In genomic region chr9:76310991-76311390, GRCh38 we compare ENCODE assay signal across 37 cellular contexts.
"Had no signal": no experiment of that assay in that cellular context is flagged by ENCODE, and none has a peak within 500 bp of the region (broad histone marks: within the 10 kb centered on the region; RNA-seq: fewer than 3 reads in every experiment).

No MANE protein-coding gene starts in this region.

- H3K36me3 Mint-ChIP-seq: activated naive CD4-positive, alpha-beta T cell treated with anti-CD3 and anti-CD28 coated beads, Interleukin-2, amount 10 ng/mL, durations not matched to agents 7 days and 5 days; activated naive CD4-positive, alpha-beta T cell treated with anti-CD3 and anti-CD28 coated beads, Interleukin-2, amount 50 U/mL, for 24 hours; activated naive CD4-positive, alpha-beta T cell treated with anti-CD3 and anti-CD28 coated beads, Interleukin-2, amount 50 U/mL, for 72 hours; activated naive CD8-positive, alpha-beta T cell; activated naive CD8-positive, alpha-beta T cell treated with anti-CD3 and anti-CD28 coated beads for 36 hours; activated naive CD8-positive, alpha-beta T cell treated with anti-CD3 and anti-CD28 coated beads, Interleukin-2, amount 10 ng/mL, durations not matched to agents 7 days and 5 days; brain had no signal

- H3K4me1 ChIP-seq: adrenal gland, ascending aorta, body of pancreas, breast epithelium had no signal

- H3K27me3 ChIP-seq: adrenal gland, ascending aorta, body of pancreas, brain microvascular endothelial cell, breast epithelium, cardiac muscle cell had no signal

- ATAC-seq: activated naive CD4-positive, alpha-beta T cell treated with anti-CD3 and anti-CD28 coated beads, Interleukin-2, amount 50 U/mL, for 72 hours; activated naive CD8-positive, alpha-beta T cell treated with anti-CD3 and anti-CD28 coated beads, Interleukin-2, amount 50 U/mL, for 24 hours; activated T-cell treated with anti-CD3 and anti-CD28 coated beads, Interleukin-2, amount 50 U/mL, for 4 hours; activated T-cell treated with anti-CD3 and anti-CD28 coated beads, Interleukin-2, amount 50 U/mL, for 72 hours; activated T-helper 17 cell treated with anti-CD3 and anti-CD28 coated beads, Interleukin-2, amount 50 U/mL, for 72 hours had no signal

- H3K27ac ChIP-seq: adrenal gland, ascending aorta, brain microvascular endothelial cell, breast epithelium, cardiac muscle cell had no signal

- H3K9me3 Mint-ChIP-seq: activated naive CD4-positive, alpha-beta T cell treated with anti-CD3 and anti-CD28 coated beads for 36 hours; activated naive CD4-positive, alpha-beta T cell treated with anti-CD3 and anti-CD28 coated beads, Interleukin-2, amount 10 ng/mL, durations not matched to agents 7 days and 5 days; activated naive CD4-positive, alpha-beta T cell treated with anti-CD3 and anti-CD28 coated beads, Interleukin-2, amount 50 U/mL, for 24 hours; activated naive CD4-positive, alpha-beta T cell treated with anti-CD3 and anti-CD28 coated beads, Interleukin-2, amount 50 U/mL, for 72 hours; activated naive CD8-positive, alpha-beta T cell treated with anti-CD3 and anti-CD28 coated beads for 36 hours; activated naive CD8-positive, alpha-beta T cell treated with anti-CD3 and anti-CD28 coated beads, Interleukin-2, amount 10 ng/mL, durations not matched to agents 7 days and 5 days; activated naive CD8-positive, alpha-beta T cell treated with anti-CD3 and anti-CD28 coated beads, Interleukin-2, amount 50 U/mL, for 24 hours; activated T-cell treated with anti-CD3 and anti-CD28 coated beads, Interleukin-2, amount 50 U/mL, for 24 hours; activated T-cell treated with anti-CD3 and anti-CD28 coated beads, Interleukin-2, amount 50 U/mL, for 4 hours; activated T-cell treated with anti-CD3 and anti-CD28 coated beads, Interleukin-2, amount 50 U/mL, for 72 hours; activated T-helper 1 cell treated with anti-CD3 and anti-CD28 coated beads, Interleukin-12 subunit alpha, Interleukin-12 subunit beta, Interleukin-2, Interleukin-4 antibody, amounts not matched to agents 30 ng/mL and 10 ng/mL and 1 ng/mL, durations not matched to agents 14 hours and 24 hours and 36 hours; activated T-helper 17 cell treated with anti-CD3 and anti-CD28 coated beads, Interleukin-2, amount 50 U/mL, for 72 hours; activated T-helper 2 cell treated with anti-CD3 and anti-CD28 coated beads, Interferon-gamma antibody, Interleukin-2, Interleukin-4, amounts not matched to agents 10 μg/mL and 5 μg/mL and 100 μg/mL, durations not matched to agents 14 hours and 24 hours and 36 hours; brain; central memory CD8-positive, alpha-beta T cell had no signal

- H3K4me1 Mint-ChIP-seq: activated naive CD4-positive, alpha-beta T cell treated with anti-CD3 and anti-CD28 coated beads, Interleukin-2, amount 10 ng/mL, durations not matched to agents 7 days and 5 days; activated naive CD4-positive, alpha-beta T cell treated with anti-CD3 and anti-CD28 coated beads, Interleukin-2, amount 50 U/mL, for 24 hours; activated naive CD8-positive, alpha-beta T cell treated with anti-CD3 and anti-CD28 coated beads, Interleukin-2, amount 10 ng/mL, durations not matched to agents 7 days and 5 days; activated naive CD8-positive, alpha-beta T cell treated with anti-CD3 and anti-CD28 coated beads, Interleukin-2, amount 50 U/mL, for 24 hours; activated T-helper 17 cell treated with anti-CD3 and anti-CD28 coated beads, Interleukin-2, amount 50 U/mL, for 72 hours; brain; central memory CD8-positive, alpha-beta T cell had no signal

- H3K27ac Mint-ChIP-seq: activated naive CD4-positive, alpha-beta T cell treated with anti-CD3 and anti-CD28 coated beads for 36 hours; activated naive CD4-positive, alpha-beta T cell treated with anti-CD3 and anti-CD28 coated beads, Interleukin-2, amount 10 ng/mL, durations not matched to agents 7 days and 5 days; activated naive CD4-positive, alpha-beta T cell treated with anti-CD3 and anti-CD28 coated beads, Interleukin-2, amount 50 U/mL, for 24 hours; activated naive CD4-positive, alpha-beta T cell treated with anti-CD3 and anti-CD28 coated beads, Interleukin-2, amount 50 U/mL, for 72 hours; activated naive CD8-positive, alpha-beta T cell; activated naive CD8-positive, alpha-beta T cell treated with anti-CD3 and anti-CD28 coated beads for 36 hours; activated naive CD8-positive, alpha-beta T cell treated with anti-CD3 and anti-CD28 coated beads, Interleukin-2, amount 10 ng/mL, durations not matched to agents 7 days and 5 days; activated naive CD8-positive, alpha-beta T cell treated with anti-CD3 and anti-CD28 coated beads, Interleukin-2, amount 50 U/mL, for 24 hours; activated T-cell treated with anti-CD3 and anti-CD28 coated beads, Interleukin-2, amount 50 U/mL, for 24 hours; activated T-cell treated with anti-CD3 and anti-CD28 coated beads, Interleukin-2, amount 50 U/mL, for 72 hours; activated T-helper 1 cell treated with anti-CD3 and anti-CD28 coated beads, Interleukin-12 subunit alpha, Interleukin-12 subunit beta, Interleukin-2, Interleukin-4 antibody, amounts not matched to agents 30 ng/mL and 10 ng/mL and 1 ng/mL, durations not matched to agents 14 hours and 24 hours and 36 hours; activated T-helper 17 cell treated with anti-CD3 and anti-CD28 coated beads, Interleukin-2, amount 50 U/mL, for 72 hours; activated T-helper 2 cell treated with anti-CD3 and anti-CD28 coated beads, Interferon-gamma antibody, Interleukin-2, Interleukin-4, amounts not matched to agents 10 μg/mL and 5 μg/mL and 100 μg/mL, durations not matched to agents 14 hours and 24 hours and 36 hours; brain had no signal

- H3K36me3 ChIP-seq: adrenal gland, ascending aorta, brain microvascular endothelial cell, breast epithelium, cardiac muscle cell had no signal

- H3K4me3 Mint-ChIP-seq: activated naive CD4-positive, alpha-beta T cell treated with anti-CD3 and anti-CD28 coated beads for 36 hours; activated naive CD4-positive, alpha-beta T cell treated with anti-CD3 and anti-CD28 coated beads, Interleukin-2, amount 10 ng/mL, durations not matched to agents 7 days and 5 days; activated naive CD4-positive, alpha-beta T cell treated with anti-CD3 and anti-CD28 coated beads, Interleukin-2, amount 50 U/mL, for 24 hours; activated naive CD8-positive, alpha-beta T cell; activated naive CD8-positive, alpha-beta T cell treated with anti-CD3 and anti-CD28 coated beads for 36 hours; activated naive CD8-positive, alpha-beta T cell treated with anti-CD3 and anti-CD28 coated beads, Interleukin-2, amount 10 ng/mL, durations not matched to agents 7 days and 5 days; activated naive CD8-positive, alpha-beta T cell treated with anti-CD3 and anti-CD28 coated beads, Interleukin-2, amount 50 U/mL, for 24 hours; activated T-cell treated with anti-CD3 and anti-CD28 coated beads, Interleukin-2, amount 50 U/mL, for 24 hours; activated T-cell treated with anti-CD3 and anti-CD28 coated beads, Interleukin-2, amount 50 U/mL, for 4 hours; activated T-cell treated with anti-CD3 and anti-CD28 coated beads, Interleukin-2, amount 50 U/mL, for 72 hours; activated T-helper 1 cell treated with anti-CD3 and anti-CD28 coated beads, Interleukin-12 subunit alpha, Interleukin-12 subunit beta, Interleukin-2, Interleukin-4 antibody, amounts not matched to agents 30 ng/mL and 10 ng/mL and 1 ng/mL, durations not matched to agents 14 hours and 24 hours and 36 hours; activated T-helper 17 cell treated with anti-CD3 and anti-CD28 coated beads, Interleukin-2, amount 50 U/mL, for 72 hours; brain; central memory CD8-positive, alpha-beta T cell had no signal

- H3K9me3 ChIP-seq: adrenal gland, ascending aorta, body of pancreas, breast epithelium had no signal

- DNase-seq: activated effector memory CD4-positive, alpha-beta T cell treated with anti-CD3 and anti-CD28 coated beads, Interleukin-2, amount 50 U/mL, for 16 hours; activated effector memory CD4-positive, alpha-beta T cell treated with Interleukin-2 at 50 U/mL for 16 hours; activated gamma-delta T cell; activated gamma-delta T cell treated with Interleukin-2 at 50 U/mL for 16 hours; activated naive CD4-positive, alpha-beta T cell; activated naive CD4-positive, alpha-beta T cell treated with anti-CD3 and anti-CD28 coated beads for 36 hours; activated naive CD4-positive, alpha-beta T cell treated with anti-CD3 and anti-CD28 coated beads, Interleukin-2, amount 10 ng/mL, durations not matched to agents 7 days and 5 days; activated naive CD4-positive, alpha-beta T cell treated with anti-CD3 and anti-CD28 coated beads, Interleukin-2, amount 50 U/mL, for 16 hours; activated naive CD4-positive, alpha-beta T cell treated with Interleukin-2 at 50 U/mL for 16 hours; activated naive CD8-positive, alpha-beta T cell treated with anti-CD3 and anti-CD28 coated beads for 36 hours; activated naive CD8-positive, alpha-beta T cell treated with anti-CD3 and anti-CD28 coated beads, Interleukin-2, amount 10 ng/mL, durations not matched to agents 7 days and 5 days; activated naive CD8-positive, alpha-beta T cell treated with anti-CD3 and anti-CD28 coated beads, Interleukin-2, amount 50 U/mL, for 24 hours; activated T-cell treated with anti-CD3 and anti-CD28 coated beads for 4 hours; activated T-cell treated with anti-CD3 and anti-CD28 coated beads, Interleukin-2, amount 50 U/mL, for 1 hour; activated T-cell treated with anti-CD3 and anti-CD28 coated beads, Interleukin-2, amount 50 U/mL, for 24 hours; activated T-cell treated with anti-CD3 and anti-CD28 coated beads, Interleukin-2, amount 50 U/mL, for 4 hours; activated T-cell treated with anti-CD3 and anti-CD28 coated beads, Interleukin-2, amount 50 U/mL, for 48 hours; activated T-cell treated with anti-CD3 and anti-CD28 coated beads, Interleukin-2, amount 50 U/mL, for 72 hours; adrenal gland; amniotic stem cell; amygdala; brain microvascular endothelial cell; caudate nucleus; central memory CD4-positive, alpha-beta T cell; cerebellar nuclear complex had no signal

- H3K4me3 ChIP-seq: adrenal gland, ascending aorta, body of pancreas, breast epithelium, cardiac muscle cell had no signal
